Comparison of ENCODE assay signal across 1 cellular context in genomic region chr2:106104332-106105062, GRCh38.
TF ChIP-seq lines count a peak whose summit lies in the region.

No MANE protein-coding gene starts in this region.

TF ChIP-seq in WTC11, 78 proteins besides CTCF, POLR2A, EP300 and RAD21 (continued from another document):
- TF ChIP-seq PREB (CRISPR knock-in tag; IDR thresholded peaks at IDR 0.05; ENCODE audit: borderline replicate concordance) = no peak
- TF ChIP-seq, protein P1, sequence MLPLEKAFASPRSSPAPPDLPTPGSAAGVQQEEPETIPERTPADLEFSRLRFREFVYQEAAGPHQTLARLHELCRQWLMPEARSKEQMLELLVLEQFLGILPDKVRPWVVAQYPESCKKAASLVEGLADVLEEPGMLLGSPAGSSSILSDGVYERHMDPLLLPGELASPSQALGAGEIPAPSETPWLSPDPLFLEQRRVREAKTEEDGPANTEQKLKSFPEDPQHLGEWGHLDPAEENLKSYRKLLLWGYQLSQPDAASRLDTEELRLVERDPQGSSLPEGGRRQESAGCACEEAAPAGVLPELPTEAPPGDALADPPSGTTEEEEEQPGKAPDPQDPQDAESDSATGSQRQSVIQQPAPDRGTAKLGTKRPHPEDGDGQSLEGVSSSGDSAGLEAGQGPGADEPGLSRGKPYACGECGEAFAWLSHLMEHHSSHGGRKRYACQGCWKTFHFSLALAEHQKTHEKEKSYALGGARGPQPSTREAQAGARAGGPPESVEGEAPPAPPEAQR (CRISPR knock-in tag; IDR thresholded peaks at IDR 0.05) = no peak
